ENCODE assay signal across 25 cellular contexts in the genomic region with DNA sequence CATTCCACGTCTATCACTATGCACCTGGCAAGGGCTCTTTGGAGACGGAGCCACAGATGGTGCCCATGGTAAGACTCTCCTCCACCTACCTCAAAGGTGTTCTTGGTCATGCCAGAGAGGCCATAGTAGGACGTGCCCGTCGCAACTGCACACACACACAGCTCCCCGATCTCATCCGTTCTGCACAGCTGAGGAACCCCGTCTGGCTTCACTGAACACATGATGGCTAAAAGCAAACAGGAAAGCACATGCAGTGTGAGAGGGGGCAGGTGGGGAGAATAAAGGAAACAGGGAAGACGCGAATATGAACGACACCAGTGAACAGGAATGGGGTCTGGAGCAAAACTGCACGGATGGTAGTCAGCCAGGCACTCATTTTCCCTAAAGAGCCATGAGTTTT.
"Had no signal": no experiment of that assay in that cellular context is flagged by ENCODE, and none has a peak within 500 bp of the region (broad histone marks: within the 10 kb centered on the region; RNA-seq: fewer than 3 reads in every experiment).

No MANE protein-coding gene starts in this region.

- H3K9me3 ChIP-seq: left ventricle myocardium inferior, mucosa of descending colon, neutrophil, ovary, stomach, tibial artery, upper lobe of right lung had no signal

- H3K79me2 ChIP-seq: hepatocyte had no signal

- H3K9me3 Mint-ChIP-seq: activated naive CD4-positive, alpha-beta T cell treated with anti-CD3 and anti-CD28 coated beads, Interleukin-2, amount 50 U/mL, for 72 hours; activated T-cell treated with anti-CD3 and anti-CD28 coated beads, Interleukin-2, amount 50 U/mL, for 72 hours; natural killer cell treated with Interleukin-12 subunit alpha and Interleukin-12 subunit beta and Interleukin-15 and Interleukin-18, amount 100 ng/mL, for 72 hours; stimulated activated effector memory CD8-positive, alpha-beta T cell treated with anti-CD3 and anti-CD28 coated beads, Interleukin-12 subunit alpha, Interleukin-12 subunit beta, amount 100 ng/mL, for 72 hours; T-helper 2 cell treated with Interferon-gamma antibody and Interleukin-4, amounts not matched to agents 5 μg/mL and 100 μg/mL, for 36 hours had no signal

- H3K27ac Mint-ChIP-seq: activated naive CD4-positive, alpha-beta T cell treated with anti-CD3 and anti-CD28 coated beads, Interleukin-2, amount 50 U/mL, for 72 hours; activated T-cell treated with anti-CD3 and anti-CD28 coated beads, Interleukin-2, amount 50 U/mL, for 72 hours; natural killer cell treated with Interleukin-12 subunit alpha and Interleukin-12 subunit beta and Interleukin-15 and Interleukin-18, amount 100 ng/mL, for 72 hours; progenitor cell of endocrine pancreas; stimulated activated effector memory CD8-positive, alpha-beta T cell treated with anti-CD3 and anti-CD28 coated beads, Interleukin-12 subunit alpha, Interleukin-12 subunit beta, amount 100 ng/mL, for 72 hours; T-helper 2 cell treated with Interferon-gamma antibody and Interleukin-4, amounts not matched to agents 5 μg/mL and 100 μg/mL, for 36 hours had no signal

- H3K4me3 ChIP-seq: hepatocyte, left ventricle myocardium inferior, lung, mucosa of descending colon, ovary, skin epidermis, stomach, tibial artery, upper lobe of right lung had no signal

- H3K4me2 ChIP-seq: hepatocyte had no signal

- H3K36me3 ChIP-seq: neutrophil, ovary had no signal

- H3K27me3 ChIP-seq: hepatocyte, neutrophil, ovary, stomach, tibial artery, upper lobe of right lung had no signal

- H2AFZ ChIP-seq: hepatocyte had no signal

- H3K4me1 Mint-ChIP-seq: stimulated activated effector memory CD8-positive, alpha-beta T cell treated with anti-CD3 and anti-CD28 coated beads, Interleukin-12 subunit alpha, Interleukin-12 subunit beta, amount 100 ng/mL, for 72 hours had no signal

- H3K27me3 Mint-ChIP-seq: progenitor cell of endocrine pancreas had no signal

- H3K27ac ChIP-seq: epithelial cell of prostate, hepatocyte, left ventricle myocardium inferior, neutrophil, ovary, skin epidermis, stomach, tibial artery, upper lobe of right lung had no signal

- H3K4me1 ChIP-seq: upper lobe of right lung had no signal

- DNase-seq: activated CD4-positive, alpha-beta T cell treated with anti-CD3 and anti-CD28 coated beads for 4 hours; activated CD4-positive, alpha-beta T cell treated with anti-CD3 and anti-CD28 coated beads, Interleukin-2, amount 50 U/mL, for 4 hours; activated naive CD4-positive, alpha-beta T cell; activated T-cell treated with anti-CD3 and anti-CD28 coated beads for 4 hours; activated T-cell treated with anti-CD3 and anti-CD28 coated beads, Interleukin-2, amount 50 U/mL, for 72 hours; dermis blood vessel endothelial cell; effector CD4-positive, alpha-beta T cell; islet precursor cell; left ventricle myocardium inferior; mucosa of descending colon; ovary; stimulated activated CD4-positive, alpha-beta T cell treated with anti-CD3 and anti-CD28 coated beads, Interleukin-4, amount 100 ng/mL, for 24 hours; stomach; tibial artery; upper lobe of right lung had no signal

- H3K36me3 Mint-ChIP-seq: activated naive CD4-positive, alpha-beta T cell treated with anti-CD3 and anti-CD28 coated beads, Interleukin-2, amount 50 U/mL, for 72 hours; natural killer cell treated with Interleukin-12 subunit alpha and Interleukin-12 subunit beta and Interleukin-15 and Interleukin-18, amount 100 ng/mL, for 72 hours; stimulated activated effector memory CD8-positive, alpha-beta T cell treated with anti-CD3 and anti-CD28 coated beads, Interleukin-12 subunit alpha, Interleukin-12 subunit beta, amount 100 ng/mL, for 72 hours had no signal

- H3K4me3 Mint-ChIP-seq: activated T-cell treated with anti-CD3 and anti-CD28 coated beads, Interleukin-2, amount 50 U/mL, for 72 hours; natural killer cell treated with Interleukin-12 subunit alpha and Interleukin-12 subunit beta and Interleukin-15 and Interleukin-18, amount 100 ng/mL, for 72 hours; stimulated activated effector memory CD8-positive, alpha-beta T cell treated with anti-CD3 and anti-CD28 coated beads, Interleukin-12 subunit alpha, Interleukin-12 subunit beta, amount 100 ng/mL, for 72 hours; T-helper 2 cell treated with Interferon-gamma antibody and Interleukin-4, amounts not matched to agents 5 μg/mL and 100 μg/mL, for 36 hours had no signal
